ENCODE assay signal across 27 cellular contexts in the genomic region with DNA sequence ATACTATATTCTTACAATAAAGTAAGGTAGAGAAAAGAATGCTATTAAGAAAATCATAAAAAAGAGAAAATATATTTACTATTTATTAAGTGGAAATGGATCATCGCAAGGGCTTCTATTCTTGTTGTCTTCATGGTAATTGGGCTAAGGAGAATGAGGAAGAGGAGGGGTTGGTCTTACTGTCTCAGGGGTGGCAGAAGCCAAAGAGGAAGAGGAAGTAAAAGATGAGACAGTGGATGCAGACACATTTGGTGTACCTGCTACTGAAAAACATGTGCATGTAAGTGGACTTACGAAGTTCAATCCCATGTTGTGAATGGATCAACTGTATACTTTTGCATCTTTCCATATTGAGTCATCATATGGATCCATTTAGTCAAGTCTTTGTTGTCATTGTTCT.
"Had no signal": no experiment of that assay in that cellular context is flagged by ENCODE, and none has a peak within 500 bp of the region (broad histone marks: within the 10 kb centered on the region; RNA-seq: fewer than 3 reads in every experiment).

No MANE protein-coding gene starts in this region.

- H3K4me3 ChIP-seq: ascending aorta, body of pancreas, coronary artery, K562, PC-9, SK-N-MC had no signal

- DNase-seq: activated B cell treated with CpG ODN at 0.5 μM for 24 hours; activated CD4-positive, alpha-beta T cell treated with anti-CD3 and anti-CD28 coated beads for 1 hour; activated CD4-positive, alpha-beta T cell treated with anti-CD3 and anti-CD28 coated beads, Interleukin-2, amount 10 ng/mL, durations not matched to agents 24 days and 14 days; activated CD4-positive, alpha-beta T cell treated with anti-CD3 and anti-CD28 coated beads, Interleukin-2, amount 50 U/mL, for 48 hours; activated CD8-positive, alpha-beta memory T cell treated with anti-CD3 and anti-CD28 coated beads, Interleukin-2, amount 10 ng/mL, durations not matched to agents 7 days and 5 days; activated effector memory CD4-positive, alpha-beta T cell treated with anti-CD3 and anti-CD28 coated beads, Interleukin-2, amount 50 U/mL, for 16 hours; activated naive CD4-positive, alpha-beta T cell treated with Interleukin-2 at 50 U/mL for 16 hours; activated naive CD8-positive, alpha-beta T cell treated with anti-CD3 and anti-CD28 coated beads, Interleukin-2, amount 50 U/mL, for 24 hours; activated T-cell treated with anti-CD3 and anti-CD28 coated beads, Interleukin-2, amount 50 U/mL, for 24 hours; amniotic stem cell; body of pancreas; central memory CD4-positive, alpha-beta T cell; NCI-H1092; NCI-H1417; NCI-H1930; NCI-H345; NCI-H510A; NCI-H526 treated with DMSO at 0.1 percent for 48 hours; NCI-H82; PC-9; RPMI8226; T-helper 17 cell; T1000 had no signal
